8 cellular contexts compared by ENCODE assay signal in the genomic region with DNA sequence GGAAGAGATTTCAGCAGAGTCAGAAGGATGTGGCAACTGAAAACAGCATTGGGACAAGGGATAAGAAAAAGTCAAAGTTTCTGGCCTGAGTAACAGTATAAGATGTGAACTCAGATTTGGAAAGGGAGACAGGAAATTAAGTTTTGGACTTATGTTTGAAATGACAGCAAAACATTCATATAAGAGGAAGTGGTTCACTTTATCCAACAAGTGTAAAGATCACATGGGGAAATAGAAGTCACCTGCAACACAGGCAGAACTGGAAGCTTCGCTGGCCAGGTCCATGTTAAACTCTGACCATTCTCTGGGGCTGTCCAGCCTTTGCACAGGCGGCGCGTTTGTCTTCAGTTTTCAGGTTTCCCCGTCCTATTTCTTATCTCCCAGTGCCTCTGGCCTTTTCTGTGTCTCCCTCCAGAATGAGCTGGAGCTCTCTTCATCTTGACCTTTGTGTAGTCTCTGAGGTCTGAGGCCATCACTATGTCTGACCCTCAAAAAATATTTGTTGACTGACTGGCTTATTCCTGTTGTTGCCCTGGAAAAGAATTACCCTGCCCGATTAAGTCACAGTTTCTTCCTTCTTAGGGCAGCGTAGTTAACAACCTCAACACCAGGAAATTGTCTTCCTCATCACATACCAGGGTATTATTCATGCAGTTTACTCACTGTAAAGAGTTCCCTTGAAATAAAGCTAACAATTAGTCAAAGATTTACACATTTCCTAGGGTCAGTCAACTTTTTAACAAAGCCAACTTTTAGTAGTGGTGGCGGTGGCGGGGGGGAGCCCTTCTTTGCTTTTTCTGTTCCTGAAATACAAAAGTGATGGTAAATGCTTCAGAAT. TPM values are rescaled to one million over a fixed set of nuclear protein-coding genes. Genes with fewer than 3 reads are reported as not detected.
DNase-seq lines count a peak whose midpoint lies in the region; ATAC-seq lines count a peak whose summit lies in the region.

No MANE protein-coding gene starts in this region.

- DNase-seq in SIG-M5 treated with dmso at 0.1 percent for 504 hours (lab: John Stamatoyannopoulos, UW; ENCODE audit: unreplicated experiment) (peak; percentile 20), SIG-M5 (lab: John Stamatoyannopoulos, UW) (no peak), RPMI7951 (ENCODE audit: low read depth) (peak; percentile 60), dermis blood vessel endothelial cell (peak; percentile 91)

- no peak for ATAC-seq in GM18520 (IDR thresholded peaks at IDR 0.05; ENCODE audit: unreplicated experiment)
- no peak for ATAC-seq in GM19023 (IDR thresholded peaks at IDR 0.05; ENCODE audit: unreplicated experiment)
- no peak for ATAC-seq in HG02759 (IDR thresholded peaks at IDR 0.05; ENCODE audit: unreplicated experiment)

- H3K27ac ChIP-seq in mesodermal cell (ENCODE audit: low read depth, low read length, severe bottlenecking) = peak overlapping the region; percentile 61

- H3K4me1 ChIP-seq in mesodermal cell (ENCODE audit: control insufficient read depth, insufficient read depth, low read length, poor library complexity, severe bottlenecking) = peaks cover 19% of the 10 kb centered on the region

- 64 to 70% methylated on average over 7 to 9 of the region's 9 CpGs for WGBS in mesodermal cell (ENCODE audit: insufficient coverage in 2 of 2), 2 experiments

- H3K4me3 ChIP-seq in mesodermal cell (ENCODE audit: extremely low read depth, insufficient read depth, low read length, poor library complexity, severe bottlenecking) = peak overlapping the region; percentile 80

- peaks cover 11% of the 10 kb centered on the region for H3K36me3 ChIP-seq in mesodermal cell (ENCODE audit: control insufficient read depth, insufficient read depth, low read length)

- H3K9me3 ChIP-seq in mesodermal cell (ENCODE audit: control insufficient read depth, low read length) = no peaks in the 10 kb centered on the region

RNA-seq across cellular contexts. Expression of a gene that starts 1.0 kb away (rescaled TPM):
- 14.5 and 16.1 TPM in 2 replicates for total RNA-seq in RPMI7951 (2014; rRNA removed; shearing (Covaris generic))
- total RNA-seq in dermis blood vessel endothelial cell = 12.7 and 15.3 TPM in 2 replicates
- 14.2 TPM for polyA plus RNA-seq in mesodermal cell (2013, experiment 1 of 2)
- 11.3 TPM for polyA plus RNA-seq in mesodermal cell (2013, experiment 2 of 2)
